1 cellular context compared by ENCODE assay signal in the genomic region with DNA sequence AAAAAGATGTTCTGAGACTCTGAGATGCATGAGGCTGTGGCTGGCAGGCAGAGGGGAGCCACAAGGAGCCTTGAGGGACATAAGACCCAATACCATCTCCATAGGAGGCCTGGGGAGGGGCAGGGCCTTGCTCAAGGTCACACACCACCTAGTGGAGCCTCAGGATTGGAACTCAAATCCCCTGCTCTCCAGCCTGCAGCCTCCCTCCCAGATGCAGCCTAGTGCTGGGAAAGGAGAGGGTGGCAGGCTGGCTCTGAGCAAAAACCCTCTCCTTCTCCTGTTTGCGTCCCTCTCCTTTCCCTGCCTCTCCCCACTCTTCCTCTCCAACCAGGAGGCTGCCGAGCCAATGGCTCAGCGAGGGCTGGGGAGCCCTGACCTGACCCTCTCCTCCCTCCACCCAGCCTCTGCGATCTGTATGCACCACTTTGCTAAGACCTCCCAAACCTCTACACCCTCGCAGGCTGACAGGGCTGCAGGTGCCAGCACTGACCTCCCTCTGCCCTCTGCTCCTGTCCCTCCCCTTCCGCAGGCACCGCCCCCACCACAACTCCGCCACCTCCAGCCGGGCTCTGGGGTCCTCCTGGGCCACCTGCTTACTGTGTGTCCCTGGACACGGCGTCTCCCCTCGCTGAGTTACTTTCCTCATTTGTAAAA.
TF ChIP-seq lines count a peak whose summit lies in the region.

No MANE protein-coding gene starts in this region.

TF ChIP-seq in K562, 482 proteins besides CTCF, POLR2A, EP300 and RAD21 (continued from another document):
- TF ChIP-seq YBX1 (IDR thresholded peaks at IDR 0.05), result no peak
- TF ChIP-seq CTBP1 (IDR thresholded peaks at IDR 0.05; ENCODE audit: borderline replicate concordance), result no peak
- TF ChIP-seq CCAR2 (IDR thresholded peaks at IDR 0.05; ENCODE audit: low read depth, low read length), result no peak
- TF ChIP-seq SMARCA4 (IDR thresholded peaks at IDR 0.05), result no peak
- no peak for TF ChIP-seq NUFIP1 (IDR thresholded peaks at IDR 0.05; ENCODE audit: partially characterized antibody)
- no peak for TF ChIP-seq U2AF2 (optimal IDR thresholded peaks at IDR 0.05; ENCODE audit: low read depth, low read length)
- TF ChIP-seq STAT5A (IDR thresholded peaks at IDR 0.05; ENCODE audit: borderline replicate concordance, low read length), result no peak
- TF ChIP-seq NR2C1 (IDR thresholded peaks at IDR 0.05), result no peak
- no peak for TF ChIP-seq NR2C1 (tag; IDR thresholded peaks at IDR 0.05)
- TF ChIP-seq, protein P1, sequence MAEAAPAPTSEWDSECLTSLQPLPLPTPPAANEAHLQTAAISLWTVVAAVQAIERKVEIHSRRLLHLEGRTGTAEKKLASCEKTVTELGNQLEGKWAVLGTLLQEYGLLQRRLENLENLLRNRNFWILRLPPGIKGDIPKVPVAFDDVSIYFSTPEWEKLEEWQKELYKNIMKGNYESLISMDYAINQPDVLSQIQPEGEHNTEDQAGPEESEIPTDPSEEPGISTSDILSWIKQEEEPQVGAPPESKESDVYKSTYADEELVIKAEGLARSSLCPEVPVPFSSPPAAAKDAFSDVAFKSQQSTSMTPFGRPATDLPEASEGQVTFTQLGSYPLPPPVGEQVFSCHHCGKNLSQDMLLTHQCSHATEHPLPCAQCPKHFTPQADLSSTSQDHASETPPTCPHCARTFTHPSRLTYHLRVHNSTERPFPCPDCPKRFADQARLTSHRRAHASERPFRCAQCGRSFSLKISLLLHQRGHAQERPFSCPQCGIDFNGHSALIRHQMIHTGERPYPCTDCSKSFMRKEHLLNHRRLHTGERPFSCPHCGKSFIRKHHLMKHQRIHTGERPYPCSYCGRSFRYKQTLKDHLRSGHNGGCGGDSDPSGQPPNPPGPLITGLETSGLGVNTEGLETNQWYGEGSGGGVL (CRISPR knock-in tag; IDR thresholded peaks at IDR 0.05), result no peak
